Comparison of ENCODE assay signal across 21 cellular contexts in genomic region chr5:169178269-169178668, GRCh38.
"Had no signal": no experiment of that assay in that cellular context is flagged by ENCODE, and none has a peak within 500 bp of the region (broad histone marks: within the 10 kb centered on the region; RNA-seq: fewer than 3 reads in every experiment).

No MANE protein-coding gene starts in this region.

- H3K4me1 ChIP-seq: colonic mucosa, esophagus squamous epithelium, gastrocnemius medialis, heart right ventricle, lower lobe of right lung had no signal

- H3K27ac ChIP-seq: colonic mucosa, epithelial cell of prostate, esophagus squamous epithelium, gastrocnemius medialis, heart right ventricle, left ventricle myocardium inferior, lower lobe of right lung had no signal

- H3K9me3 ChIP-seq: colonic mucosa, esophagus squamous epithelium, gastrocnemius medialis, heart right ventricle, left ventricle myocardium inferior, lower lobe of right lung, mucosa of descending colon had no signal

- H3K36me3 ChIP-seq: colonic mucosa, esophagus squamous epithelium, gastrocnemius medialis, heart right ventricle, left ventricle myocardium inferior, lower lobe of right lung had no signal

- ATAC-seq: effector memory CD8-positive, alpha-beta T cell; esophagus mucosa; gastrocnemius medialis; left colon; left lobe of liver; lower lobe of right lung; mucosa of descending colon had no signal

- DNase-seq: cerebellar nuclear complex; colonic mucosa; cortex of kidney; effector CD8-positive, alpha-beta T cell; effector memory CD8-positive, alpha-beta T cell; endodermal cell; erythroblast; esophagus squamous epithelium; foreskin melanocyte; gastrocnemius medialis; glutamatergic neuron; heart right ventricle; hippocampal formation; left colon; left ventricle myocardium inferior; lower lobe of right lung; mesenchymal stem cell; mucosa of descending colon had no signal

- H3K4me3 ChIP-seq: colonic mucosa, esophagus squamous epithelium, gastrocnemius medialis, heart right ventricle, left ventricle myocardium inferior, lower lobe of right lung, mucosa of descending colon had no signal

- H3K27me3 ChIP-seq: colonic mucosa, esophagus squamous epithelium, gastrocnemius medialis had no signal
